In genomic region chr17:65198653-65199382, GRCh38 we compare ENCODE assay signal across 8 cellular contexts.
DNase-seq lines count a peak whose midpoint lies in the region; ATAC-seq and TF ChIP-seq lines count a peak whose summit lies in the region.

No MANE protein-coding gene starts in this region.

- POLR2A ChIA-PET in AG04449 (lab: Yijun Ruan, JAX), result no interaction called here

- no peak overlapping the region for H3K4me2 ChIP-seq in SU-DHL-6 (ENCODE audit: low read depth, low read length, poor library complexity, severe bottlenecking)
- no peak overlapping the region for H3K4me2 ChIP-seq in fibroblast of lung (ENCODE audit: extremely low read depth, insufficient read depth, low read length)
- H3K4me2 ChIP-seq in neural cell (ENCODE audit: low read length), result no peak overlapping the region

- no peaks in the 10 kb centered on the region for H4K20me1 ChIP-seq in SU-DHL-6 (ENCODE audit: low read depth, low read length)
- no peaks in the 10 kb centered on the region for H4K20me1 ChIP-seq in fibroblast of lung (ENCODE audit: control insufficient read depth, extremely low read depth, insufficient read depth, low read length)
- no peaks in the 10 kb centered on the region for H4K20me1 ChIP-seq in neural cell (ENCODE audit: insufficient read depth)

- H3K79me2 ChIP-seq in SU-DHL-6 (ENCODE audit: insufficient read depth, low read length), result no peaks in the 10 kb centered on the region
- H3K79me2 ChIP-seq in fibroblast of lung (ENCODE audit: control insufficient read depth, insufficient read depth, low read length), result no peaks in the 10 kb centered on the region
- no peaks in the 10 kb centered on the region for H3K79me2 ChIP-seq in neural cell (replicated peaks; ENCODE audit: insufficient read depth, low read length)

- H3K36me3 ChIP-seq in SU-DHL-6 (ENCODE audit: low read length), result no peaks in the 10 kb centered on the region
- H3K36me3 ChIP-seq in fibroblast of lung (ENCODE audit: control insufficient read depth, insufficient read depth, low read length), result no peaks in the 10 kb centered on the region
- H3K36me3 ChIP-seq in neural cell (ENCODE audit: insufficient read depth, low read length), result no peaks in the 10 kb centered on the region

- no peaks in the 10 kb centered on the region for H3K4me1 ChIP-seq in fibroblast of lung (ENCODE audit: control insufficient read depth, extremely low read depth, insufficient read depth, low read length)

- TF ChIP-seq EP300 in neural cell (conservative IDR thresholded peaks at IDR 0.05; ENCODE audit: poor library complexity, severe bottlenecking), result no peak

- no peak for DNase-seq in AG04449 (ENCODE audit: low read depth, low spot score)
- DNase-seq in GM12864 (ENCODE audit: low read depth), result peak; percentile 41
- DNase-seq in NCI-H1436 treated with DMSO at 0.1 percent for 48 hours (lab: John Stamatoyannopoulos, UW), result peak; percentile 71
- peak; percentile 45 to 78 for DNase-seq in fibroblast of lung (ENCODE audit: low read depth in 2 of 2)

- peak; percentile 46 for TF ChIP-seq CTCF in AG04449 (IDR thresholded peaks at IDR 0.05; ENCODE audit: insufficient read depth, low read length, missing control alignments)
- TF ChIP-seq CTCF in GM12864 (IDR thresholded peaks at IDR 0.05; ENCODE audit: low read depth, low read length, missing control alignments), result peak; percentile 58
- TF ChIP-seq CTCF in SU-DHL-6 (IDR thresholded peaks at IDR 0.05; ENCODE audit: insufficient read depth, low read length, poor library complexity, severe bottlenecking), result peak; percentile 59
- TF ChIP-seq CTCF in fibroblast of lung (conservative IDR thresholded peaks at IDR 0.05 in 1 of 2, IDR thresholded peaks at IDR 0.05 in 1 of 2; ENCODE audit: low read depth in 1 of 2, low read length in 2 of 2), result peak; percentile 64 to 66
- peak; percentile 96 for TF ChIP-seq CTCF in neural cell (IDR thresholded peaks at IDR 0.05; ENCODE audit: poor library complexity, severe bottlenecking)

- TF ChIP-seq RAD21 in neural cell (conservative IDR thresholded peaks at IDR 0.05), result peak; percentile 96

- H3K27ac ChIP-seq in SU-DHL-6 (ENCODE audit: low read depth, low read length) (no peak overlapping the region), fibroblast of lung (ENCODE audit: insufficient read depth, low read length) (no peak overlapping the region), neural cell (ENCODE audit: low read length) (no peak overlapping the region)

- no peaks in the 10 kb centered on the region for H3K9me3 ChIP-seq in SU-DHL-6 (ENCODE audit: insufficient read depth, low read length)
- no peaks in the 10 kb centered on the region for H3K9me3 ChIP-seq in fibroblast of lung (ENCODE audit: control insufficient read depth, insufficient read depth, low read depth, low read length)
- no peaks in the 10 kb centered on the region for H3K9me3 ChIP-seq in neural cell (ENCODE audit: low read length)

- H2AFZ ChIP-seq in SU-DHL-6 (ENCODE audit: low read depth, low read length, severe bottlenecking) (peak overlapping the region; percentile 10), fibroblast of lung (ENCODE audit: low read length) (no peak overlapping the region), neural cell (ENCODE audit: low read depth, low read length) (no peak overlapping the region)

- CTCF ChIA-PET in AG04449 (lab: Yijun Ruan, JAX), result interaction anchor here (0.7 to 4.5 kb wide), 20 partner anchors 9 to 423 kb away, joined by 3 to 31 read pairs (median 5); partner anchors contain the start of genes LRRC37A3 and RGS9

- H3K9ac ChIP-seq in SU-DHL-6 (ENCODE audit: low read length) (no peak overlapping the region), fibroblast of lung (ENCODE audit: insufficient read depth, low read length) (no peak overlapping the region), neural cell (ENCODE audit: low read length) (no peak overlapping the region)

- H3K27me3 ChIP-seq in SU-DHL-6 (ENCODE audit: low read length), result no peaks in the 10 kb centered on the region
- no peaks in the 10 kb centered on the region for H3K27me3 ChIP-seq in fibroblast of lung (ENCODE audit: control insufficient read depth, insufficient read depth, low read length)
- no peaks in the 10 kb centered on the region for H3K27me3 ChIP-seq in neural cell (ENCODE audit: insufficient read depth, low read depth, low read length)

- H3K9me2 ChIP-seq in SU-DHL-6 (replicated peaks; ENCODE audit: insufficient read depth, low read length) (no peaks in the 10 kb centered on the region), neural cell (ENCODE audit: insufficient read depth, low read length) (no peaks in the 10 kb centered on the region)

- ATAC-seq in HG03159 (IDR thresholded peaks at IDR 0.05; ENCODE audit: unreplicated experiment) (no peak), HG03108 (IDR thresholded peaks at IDR 0.05; ENCODE audit: unreplicated experiment) (no peak)

- H3F3A ChIP-seq in SU-DHL-6 (ENCODE audit: insufficient read depth) (no peaks in the 10 kb centered on the region), neural cell (ENCODE audit: insufficient read depth, low read length, poor library complexity, severe bottlenecking) (no peaks in the 10 kb centered on the region)

- no peak overlapping the region for H3K4me3 ChIP-seq in AG04449 (ENCODE audit: low read depth, low read length)
- no peak overlapping the region for H3K4me3 ChIP-seq in GM12864 (ENCODE audit: low read depth, low read length)
- H3K4me3 ChIP-seq in SU-DHL-6 (ENCODE audit: insufficient read depth, low read length, poor library complexity, severe bottlenecking), result no peak overlapping the region
- no peak overlapping the region for H3K4me3 ChIP-seq in fibroblast of lung (replicated peaks in 1 of 4; ENCODE audit: control extremely low read depth in 1 of 4, insufficient read depth in 1 of 4, low read depth in 3 of 4, low read length in 4 of 4)
- no peak overlapping the region for H3K4me3 ChIP-seq in neural cell (ENCODE audit: low read length)

TF ChIP-seq in neural cell, 6 proteins besides CTCF, POLR2A, EP300 and RAD21:
- TF ChIP-seq SMC3 (conservative IDR thresholded peaks at IDR 0.05; ENCODE audit: poor library complexity) (peak; percentile 96), TAF1 (IDR thresholded peaks at IDR 0.05; ENCODE audit: low read depth) (no peak), MXI1 (conservative IDR thresholded peaks at IDR 0.05; ENCODE audit: poor library complexity, severe bottlenecking) (no peak), POLR2AphosphoS5 (IDR thresholded peaks at IDR 0.05) (no peak)

Comparison
In these comparisons a context has a peak if more than half of its experiments do, and no peak if none do; other contexts are left out.
1. CTCF ChIP-seq: peak in every context shown above with its lines; median percentile 96 in neural cell; 65 in fibroblast of lung; 59 in SU-DHL-6; 58 in GM12864; 46 in AG04449.